ENCODE assay signal across 26 cellular contexts in the genomic region with DNA sequence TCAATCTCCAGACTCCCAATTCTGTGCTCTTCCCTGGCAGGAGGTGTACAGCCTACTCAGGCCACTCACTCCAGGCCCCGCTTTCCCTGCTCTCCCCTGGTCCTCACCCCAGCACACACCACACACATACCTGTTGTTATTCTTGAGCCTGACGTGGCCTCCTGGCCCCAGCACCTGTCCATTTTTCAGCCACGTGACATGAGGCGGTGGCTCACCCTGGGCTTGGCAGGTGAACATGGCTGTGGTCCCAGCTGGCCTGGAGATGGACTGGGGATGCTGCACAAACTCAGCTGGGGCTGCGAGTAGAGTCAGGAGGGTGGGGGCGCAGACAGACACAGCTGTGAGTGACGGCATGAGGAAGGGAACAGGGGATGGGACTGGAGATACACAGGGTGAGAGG. TPM values are rescaled to one million over a fixed set of nuclear protein-coding genes. Genes with fewer than 3 reads are reported as not detected.
"Had no signal": no experiment of that assay in that cellular context is flagged by ENCODE, and none has a peak within 500 bp of the region (broad histone marks: within the 10 kb centered on the region; RNA-seq: fewer than 3 reads in every experiment).

No MANE protein-coding gene starts in this region.

- DNase-seq: activated B cell treated with CpG ODN at 0.5 μM for 24 hours; activated CD4-positive, alpha-beta memory T cell treated with anti-CD3 and anti-CD28 coated beads, Interleukin-2, amount 10 ng/mL, durations not matched to agents 7 days and 5 days; activated CD4-positive, alpha-beta T cell treated with anti-CD3 and anti-CD28 coated beads for 48 hours; activated naive CD4-positive, alpha-beta T cell treated with Interleukin-2 at 50 U/mL for 16 hours; activated T-cell treated with anti-CD3 and anti-CD28 coated beads, Interleukin-2, amount 50 U/mL, for 24 hours; brain microvascular endothelial cell; central memory CD4-positive, alpha-beta T cell; colonic mucosa; endodermal cell; foreskin melanocyte; head of caudate nucleus; left ventricle myocardium inferior; mammary epithelial cell; stimulated activated CD4-positive, alpha-beta T cell treated with anti-CD3 and anti-CD28 coated beads, Interleukin-15, amount 100 ng/mL, for 24 hours; stimulated activated CD4-positive, alpha-beta T cell treated with anti-CD3 and anti-CD28 coated beads, Interleukin-2, amount 100 ng/mL, for 48 hours; T-helper 9 cell; trophoblast cell had no signal

RNA-seq across cellular contexts. Expression of gene RNU5B-1, which starts 27.3 kb away (rescaled TPM):
- total RNA-seq: activated B cell treated with CpG ODN at 0.5 μM for 24 hours; activated T-helper 2 cell treated with anti-CD3 and anti-CD28 coated beads, Interferon-gamma antibody, Interleukin-2, Interleukin-4, amounts not matched to agents 10 μg/mL and 5 μg/mL and 100 μg/mL, durations not matched to agents 14 hours and 24 hours and 36 hours; epithelial cell of proximal tubule; kidney epithelial cell; mammary epithelial cell; myocyte; omental fat pad; prostate gland; right atrium auricular region; suprapubic skin; vagina had no signal

RNA-seq across cellular contexts. Expression of gene RNU5A-1, which starts 36.0 kb away (rescaled TPM):
- total RNA-seq: activated B cell treated with CpG ODN at 0.5 μM for 24 hours; activated CD4-positive, alpha-beta memory T cell treated with anti-CD3 and anti-CD28 coated beads, Interleukin-2, amount 10 ng/mL, durations not matched to agents 7 days and 5 days; activated T-helper 2 cell treated with anti-CD3 and anti-CD28 coated beads, Interferon-gamma antibody, Interleukin-2, Interleukin-4, amounts not matched to agents 10 μg/mL and 5 μg/mL and 100 μg/mL, durations not matched to agents 14 hours and 24 hours and 36 hours; colonic mucosa; endodermal cell; epithelial cell of proximal tubule; kidney epithelial cell; left ventricle myocardium inferior; mammary epithelial cell; myocyte; omental fat pad; prostate gland; right atrium auricular region; suprapubic skin; vagina had no signal

RNA-seq across cellular contexts. Expression of gene IGDCC3, which starts 46.0 kb away (rescaled TPM):
- total RNA-seq: activated B cell treated with CpG ODN at 0.5 μM for 24 hours; activated CD4-positive, alpha-beta memory T cell treated with anti-CD3 and anti-CD28 coated beads, Interleukin-2, amount 10 ng/mL, durations not matched to agents 7 days and 5 days; activated T-helper 2 cell treated with anti-CD3 and anti-CD28 coated beads, Interferon-gamma antibody, Interleukin-2, Interleukin-4, amounts not matched to agents 10 μg/mL and 5 μg/mL and 100 μg/mL, durations not matched to agents 14 hours and 24 hours and 36 hours; epithelial cell of proximal tubule; mammary epithelial cell; omental fat pad; right atrium auricular region; suprapubic skin had no signal
